In genomic region chr9:124908098-124908497, GRCh38 we compare ENCODE assay signal across 1 cellular context.
TF ChIP-seq lines count a peak whose summit lies in the region.

No MANE protein-coding gene starts in this region.

TF ChIP-seq in GM23338, 12 proteins besides CTCF, POLR2A, EP300 and RAD21 (continued from another document):
- TF ChIP-seq ETS1 (IDR thresholded peaks at IDR 0.05) (no peak), EZH2phosphoT487 (IDR thresholded peaks at IDR 0.05; ENCODE audit: unreplicated experiment) (no peak), POLR2AphosphoS5 (IDR thresholded peaks at IDR 0.05; ENCODE audit: low read depth) (no peak), NANOG (IDR thresholded peaks at IDR 0.05; ENCODE audit: borderline replicate concordance) (no peak), JUNB (IDR thresholded peaks at IDR 0.05; ENCODE audit: unreplicated experiment) (no peak), CREB1 (CRISPR knock-in tag; IDR thresholded peaks at IDR 0.05; ENCODE audit: low read depth) (no peak), REST (IDR thresholded peaks at IDR 0.05; ENCODE audit: unreplicated experiment) (no peak), ZNF331 (CRISPR knock-in tag; IDR thresholded peaks at IDR 0.05; ENCODE audit: low read depth) (no peak)
TF ChIP-seq in GM23338: peak in this region for 0.
